Comparison of ENCODE assay signal across 19 cellular contexts in the genomic region with DNA sequence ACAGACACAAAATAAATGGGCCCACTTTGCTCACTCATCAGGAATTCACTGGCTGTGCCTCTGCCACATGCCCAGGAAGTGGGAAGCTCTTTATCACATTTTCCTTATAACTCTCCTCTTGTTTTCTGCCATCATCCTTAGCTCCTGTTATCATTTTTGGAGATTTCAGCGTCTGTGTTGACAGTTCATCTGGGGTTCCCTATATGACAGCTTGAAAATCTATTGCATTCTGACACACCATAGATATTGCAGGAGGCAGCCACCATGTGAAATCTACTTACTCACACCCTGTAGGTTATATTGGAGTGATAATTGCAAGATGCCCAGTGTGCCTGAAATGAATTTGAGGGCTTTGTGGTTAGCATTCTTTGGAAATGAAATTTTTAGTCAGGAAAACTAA.
"Had no signal": no experiment of that assay in that cellular context is flagged by ENCODE, and none has a peak within 500 bp of the region (broad histone marks: within the 10 kb centered on the region; RNA-seq: fewer than 3 reads in every experiment).

No MANE protein-coding gene starts in this region.

- ATAC-seq: effector memory CD8-positive, alpha-beta T cell; left ventricle myocardium superior; lower lobe of right lung; natural killer cell; right lobe of liver; stimulated activated naive CD8-positive, alpha-beta T cell treated with anti-CD3 and anti-CD28 coated beads, Interleukin-15, amount 100 ng/mL, for 72 hours; upper lobe of right lung had no signal

- DNase-seq: cortex of kidney; effector memory CD8-positive, alpha-beta T cell; hypothalamus; immature natural killer cell; islet precursor cell; kidney glomerular epithelial cell; left ventricle myocardium superior; lower lobe of right lung; natural killer cell; right lobe of liver; stimulated activated CD4-positive, alpha-beta T cell treated with anti-CD3 and anti-CD28 coated beads, Interleukin-12 subunit alpha, Interleukin-12 subunit beta, amount 100 ng/mL, for 4 hours; stimulated activated CD4-positive, alpha-beta T cell treated with anti-CD3 and anti-CD28 coated beads, Interleukin-1b, Interleukin-23, amount 100 ng/mL, for 48 hours; stimulated activated CD4-positive, alpha-beta T cell treated with anti-CD3 and anti-CD28 coated beads, Interleukin-4, amount 100 ng/mL, for 1 hour; stimulated activated CD8-positive, alpha-beta memory T cell treated with anti-CD3 and anti-CD28 coated beads, Interleukin-4, amount 100 ng/mL, for 48 hours; stimulated activated naive CD4-positive, alpha-beta T cell; stimulated activated naive CD8-positive, alpha-beta T cell treated with anti-CD3 and anti-CD28 coated beads, Interleukin-15, amount 100 ng/mL, for 72 hours; transverse colon; upper lobe of right lung; uterus had no signal
